ENCODE assay signal across 19 cellular contexts in the genomic region with DNA sequence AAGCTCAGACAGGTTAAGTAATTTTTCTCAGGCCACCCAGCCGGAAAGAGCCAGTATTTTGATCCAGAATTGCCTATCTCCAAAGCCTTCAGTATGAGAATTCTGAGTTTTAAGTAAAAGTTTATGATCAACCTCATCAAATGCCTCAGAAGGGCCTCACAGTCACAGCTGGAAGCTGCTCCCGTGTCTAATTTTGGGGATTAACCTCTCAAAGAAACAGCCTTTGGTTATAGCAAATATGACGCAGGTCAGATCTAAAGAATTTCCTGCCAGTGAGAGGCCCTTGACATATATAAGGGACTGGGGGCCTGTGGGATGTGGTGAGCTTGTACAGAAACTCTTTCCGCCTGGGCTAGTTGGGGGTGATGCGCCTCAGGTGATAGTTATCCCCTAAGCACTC. TPM values are rescaled to one million over a fixed set of nuclear protein-coding genes. Genes with fewer than 3 reads are reported as not detected.
"Had no signal": no experiment of that assay in that cellular context is flagged by ENCODE, and none has a peak within 500 bp of the region (broad histone marks: within the 10 kb centered on the region; RNA-seq: fewer than 3 reads in every experiment).

No MANE protein-coding gene starts in this region.

- H3K9me3 Mint-ChIP-seq: activated CD4-positive, alpha-beta T cell treated with anti-CD3 and anti-CD28 coated beads, Interleukin-2, amount 10 ng/mL, durations not matched to agents 7 days and 5 days; activated naive CD8-positive, alpha-beta T cell treated with anti-CD3 and anti-CD28 coated beads for 36 hours; naive thymus-derived CD8-positive, alpha-beta T cell had no signal

- H3K4me3 Mint-ChIP-seq: activated CD4-positive, alpha-beta T cell treated with anti-CD3 and anti-CD28 coated beads, Interleukin-2, amount 10 ng/mL, durations not matched to agents 7 days and 5 days; activated naive CD8-positive, alpha-beta T cell treated with anti-CD3 and anti-CD28 coated beads for 36 hours; naive thymus-derived CD8-positive, alpha-beta T cell had no signal

- H3K27ac ChIP-seq: hepatocyte, testis, upper lobe of right lung had no signal

- H3K9me3 ChIP-seq: mucosa of descending colon, right atrium auricular region, testis, upper lobe of right lung had no signal

- H3K36me3 ChIP-seq: right atrium auricular region, upper lobe of right lung had no signal

- H3K4me3 ChIP-seq: hepatocyte, mucosa of descending colon, right atrium auricular region, testis, upper lobe of right lung had no signal

- DNase-seq: activated CD4-positive, alpha-beta T cell treated with anti-CD3 and anti-CD28 coated beads, Interleukin-2, amount 10 ng/mL, durations not matched to agents 7 days and 5 days; activated CD4-positive, CD25-positive, alpha-beta regulatory T cell; activated gamma-delta T cell treated with Interleukin-2 at 50 U/mL for 16 hours; activated naive CD8-positive, alpha-beta T cell treated with anti-CD3 and anti-CD28 coated beads for 36 hours; anterior cingulate cortex; islet precursor cell; mammary epithelial cell; mucosa of descending colon; naive thymus-derived CD8-positive, alpha-beta T cell; nucleus accumbens; stimulated activated naive CD8-positive, alpha-beta T cell treated with anti-CD3 and anti-CD28 coated beads, Interleukin-15, Interleukin-2, amounts not matched to agents 100 U/mL and 50 U/mL, for 24 hours; testis; upper lobe of right lung had no signal

- H3K27me3 ChIP-seq: hepatocyte, right atrium auricular region, testis, upper lobe of right lung had no signal

- ATAC-seq: esophagus mucosa; left lobe of liver; mucosa of descending colon; naive thymus-derived CD8-positive, alpha-beta T cell; stimulated activated naive CD8-positive, alpha-beta T cell treated with anti-CD3 and anti-CD28 coated beads, Interleukin-15, Interleukin-2, amounts not matched to agents 100 U/mL and 50 U/mL, for 24 hours; upper lobe of right lung had no signal

- H3K27ac Mint-ChIP-seq: activated CD4-positive, alpha-beta T cell treated with anti-CD3 and anti-CD28 coated beads, Interleukin-2, amount 10 ng/mL, durations not matched to agents 7 days and 5 days; activated naive CD8-positive, alpha-beta T cell treated with anti-CD3 and anti-CD28 coated beads for 36 hours; naive thymus-derived CD8-positive, alpha-beta T cell had no signal

- H3K36me3 Mint-ChIP-seq: activated naive CD8-positive, alpha-beta T cell treated with anti-CD3 and anti-CD28 coated beads for 36 hours; naive thymus-derived CD8-positive, alpha-beta T cell had no signal

- H3K27me3 Mint-ChIP-seq: naive thymus-derived CD8-positive, alpha-beta T cell had no signal

RNA-seq across cellular contexts. Expression of a gene that starts 2.3 kb away (rescaled TPM):
- total RNA-seq: activated CD4-positive, alpha-beta T cell treated with anti-CD3 and anti-CD28 coated beads, Interleukin-2, amount 10 ng/mL, durations not matched to agents 7 days and 5 days; activated naive CD8-positive, alpha-beta T cell treated with anti-CD3 and anti-CD28 coated beads for 36 hours; bronchial epithelial cell; esophagus mucosa; left lobe of liver had no signal

RNA-seq across cellular contexts. Expression of a gene that starts 22.1 kb away (rescaled TPM):
- total RNA-seq: activated CD4-positive, alpha-beta T cell treated with anti-CD3 and anti-CD28 coated beads, Interleukin-2, amount 10 ng/mL, durations not matched to agents 7 days and 5 days; activated naive CD8-positive, alpha-beta T cell treated with anti-CD3 and anti-CD28 coated beads for 36 hours; bronchial epithelial cell; esophagus mucosa; naive thymus-derived CD8-positive, alpha-beta T cell; posterior vena cava; upper lobe of right lung had no signal

RNA-seq across cellular contexts. Expression of a gene that starts 43.6 kb away (rescaled TPM):
- total RNA-seq: activated naive CD8-positive, alpha-beta T cell treated with anti-CD3 and anti-CD28 coated beads for 36 hours; bronchial epithelial cell; esophagus mucosa; mammary epithelial cell; naive thymus-derived CD8-positive, alpha-beta T cell had no signal
